In genomic region chr11:83194284-83195175, GRCh38 we compare ENCODE assay signal across 8 cellular contexts. TPM values are rescaled to one million over a fixed set of nuclear protein-coding genes. Genes with fewer than 3 reads are reported as not detected.
DNase-seq lines count a peak whose midpoint lies in the region; ATAC-seq, FAIRE-seq and TF ChIP-seq lines count a peak whose summit lies in the region.

No MANE protein-coding gene starts in this region.

- no peaks in the 10 kb centered on the region for H3K9me3 Mint-ChIP-seq in brain

- H3K9ac ChIP-seq in HUES48 (ENCODE audit: low read depth, low read length), result peak overlapping the region; percentile 28; the same call in 1 of the 2 replicates

- no peak for TF ChIP-seq CTCF in brain (conservative IDR thresholded peaks at IDR 0.05)

- peak overlapping the region; percentile 95 to 99 (median 98) for H3K4me3 Mint-ChIP-seq in brain

- peak overlapping the region; percentile 94 for H3K4me3 ChIP-seq in HUES48 (ENCODE audit: low read depth, low read length)
- H3K4me3 ChIP-seq in small intestine (ENCODE audit: low read depth in 1 of 2, low read length in 2 of 2), result peak overlapping the region; percentile 77 to 78

- no peaks in the 10 kb centered on the region for H3K9me3 ChIP-seq in HUES48 (ENCODE audit: control insufficient read depth, insufficient read depth, low read length)
- H3K9me3 ChIP-seq in small intestine (ENCODE audit: control insufficient read depth, low read depth), result no peaks in the 10 kb centered on the region

- H3K4me1 Mint-ChIP-seq in brain, result peaks cover 50% of the 10 kb centered on the region

- peaks cover 14% of the 10 kb centered on the region; the same call in 1 of the 2 replicates for H3K4me1 ChIP-seq in HUES48 (ENCODE audit: control insufficient read depth, insufficient read depth, low read length)
- peaks cover 1 to 6% of the 10 kb centered on the region in 2 donors for H3K4me1 ChIP-seq in small intestine (ENCODE audit: control insufficient read depth in 2 of 2, insufficient read depth in 1 of 2, low read depth in 1 of 2, low read length in 1 of 2)

- peaks cover 15% of the 10 kb centered on the region for H3K27me3 Mint-ChIP-seq in brain

- no peak for FAIRE-seq in small intestine (lab: Jason Lieb, UNC)

- H3K27ac ChIP-seq in HUES48 (ENCODE audit: low read depth, low read length), result peak overlapping the region; percentile 31
- H3K27ac ChIP-seq in small intestine (ENCODE audit: low read depth in 1 of 2, low read length in 1 of 2), result peak overlapping the region; percentile 75 to 97

- peaks cover 7% of the 10 kb centered on the region for H3K27me3 ChIP-seq in HUES48 (ENCODE audit: control insufficient read depth, insufficient read depth, low read length)
- H3K27me3 ChIP-seq in small intestine (ENCODE audit: control insufficient read depth in 2 of 2, insufficient read depth in 2 of 2, low read length in 2 of 2), result no peaks in the 10 kb centered on the region

- peaks cover 23% of the 10 kb centered on the region for H3K36me3 Mint-ChIP-seq in brain

- ATAC-seq in GM21515 (IDR thresholded peaks at IDR 0.05; ENCODE audit: unreplicated experiment), result peak; percentile 57

- DNase-seq in Daoy (ENCODE audit: low read depth) (peak; percentile 72), UCSD-AML1 (lab: John Stamatoyannopoulos, UW; ENCODE audit: unreplicated experiment) (peak; percentile 71), iPS-NIHi11 (ENCODE audit: low spot score) (peak; percentile 44), small intestine (peak; percentile 68), NCI-H1694 (lab: John Stamatoyannopoulos, UW) (no peak)

- H3K36me3 ChIP-seq in HUES48 (ENCODE audit: control insufficient read depth, insufficient read depth, low read length) (peaks cover 27% of the 10 kb centered on the region), small intestine (ENCODE audit: control insufficient read depth in 2 of 2, insufficient read depth in 2 of 2, low read length in 2 of 2) (peaks cover 0 to 2% of the 10 kb centered on the region in 2 donors)

- WGBS in small intestine, 3 donors, result 2% methylated on average over 35 of the region's 35 CpGs

- H3K27ac Mint-ChIP-seq in brain, result peak overlapping the region; percentile 76 to 98 (median 93)

RNA-seq across cellular contexts. Expression of gene ANKRD42, which starts 1.0 kb away (rescaled TPM):
- total RNA-seq in Daoy (2014; rRNA removed; shearing (Covaris generic)), result 6.7 and 7.1 TPM in 2 replicates
- polyA plus RNA-seq in brain (ENCODE audit: insufficient read depth, low read depth, low replicate concordance) (2.8 TPM), small intestine (1 to 10 TPM; 4.3 to 5.4 (median 5.1) TPM)

RNA-seq across cellular contexts. Expression of gene PCF11, which starts 37.6 kb away (rescaled TPM):
- 33.0 and 35.3 TPM in 2 replicates for total RNA-seq in Daoy (2014; rRNA removed; shearing (Covaris generic))
- polyA plus RNA-seq in brain (ENCODE audit: insufficient read depth, low read depth, low replicate concordance) (21.0 TPM), small intestine (10 to 100 TPM; 13.8 to 23.0 (median 19.2) TPM)
